1 cellular context compared by ENCODE assay signal in the genomic region with DNA sequence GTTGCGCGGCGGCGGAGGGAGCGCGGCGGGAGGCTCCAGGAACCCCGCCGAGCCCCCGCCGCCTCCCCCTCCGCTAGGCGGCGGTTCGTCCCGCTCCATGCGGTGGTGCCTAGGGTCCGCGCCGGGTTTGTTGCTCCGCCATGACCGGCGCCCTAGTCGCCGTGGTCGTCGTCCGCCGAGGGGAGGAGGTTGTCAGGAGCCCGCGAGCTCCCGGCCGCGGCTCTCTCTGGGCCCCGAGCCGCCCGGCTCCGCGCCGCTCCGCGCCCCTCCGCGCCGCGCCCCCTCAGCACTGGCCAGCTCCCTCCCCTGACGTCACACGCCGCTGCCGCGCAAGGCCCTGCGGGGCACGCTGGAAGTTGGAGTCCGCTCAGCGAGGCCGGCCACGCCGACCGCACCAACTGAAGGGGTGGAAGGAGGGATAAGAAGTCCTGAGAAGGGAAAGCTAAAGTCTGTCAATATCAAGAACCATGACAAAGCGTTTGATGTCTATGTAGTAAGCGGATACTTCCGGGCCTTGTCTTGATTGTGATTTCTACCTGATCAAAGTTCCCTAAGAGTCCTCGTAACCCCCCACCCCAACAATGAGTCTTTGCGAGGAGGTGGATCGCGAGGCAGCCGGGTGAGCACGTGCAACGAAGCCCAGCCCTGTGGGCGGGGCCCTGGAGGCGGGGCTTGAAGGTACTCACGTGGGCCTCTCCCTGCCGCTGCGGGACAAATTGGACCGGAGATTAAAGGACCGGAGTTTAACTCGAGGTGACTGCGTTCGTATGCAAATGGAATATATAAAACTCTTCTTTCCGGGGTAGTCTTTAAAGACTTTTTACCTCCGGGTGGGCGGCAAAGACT.
TF ChIP-seq lines count a peak whose summit lies in the region.

TSS of gene NR6A1 (minus strand) at position 291 of the 846 bp plus-strand sequence.

TF ChIP-seq in WTC11, 78 proteins besides CTCF, POLR2A, EP300 and RAD21 (continued from another document and continues in another):
- TF ChIP-seq, protein P1, sequence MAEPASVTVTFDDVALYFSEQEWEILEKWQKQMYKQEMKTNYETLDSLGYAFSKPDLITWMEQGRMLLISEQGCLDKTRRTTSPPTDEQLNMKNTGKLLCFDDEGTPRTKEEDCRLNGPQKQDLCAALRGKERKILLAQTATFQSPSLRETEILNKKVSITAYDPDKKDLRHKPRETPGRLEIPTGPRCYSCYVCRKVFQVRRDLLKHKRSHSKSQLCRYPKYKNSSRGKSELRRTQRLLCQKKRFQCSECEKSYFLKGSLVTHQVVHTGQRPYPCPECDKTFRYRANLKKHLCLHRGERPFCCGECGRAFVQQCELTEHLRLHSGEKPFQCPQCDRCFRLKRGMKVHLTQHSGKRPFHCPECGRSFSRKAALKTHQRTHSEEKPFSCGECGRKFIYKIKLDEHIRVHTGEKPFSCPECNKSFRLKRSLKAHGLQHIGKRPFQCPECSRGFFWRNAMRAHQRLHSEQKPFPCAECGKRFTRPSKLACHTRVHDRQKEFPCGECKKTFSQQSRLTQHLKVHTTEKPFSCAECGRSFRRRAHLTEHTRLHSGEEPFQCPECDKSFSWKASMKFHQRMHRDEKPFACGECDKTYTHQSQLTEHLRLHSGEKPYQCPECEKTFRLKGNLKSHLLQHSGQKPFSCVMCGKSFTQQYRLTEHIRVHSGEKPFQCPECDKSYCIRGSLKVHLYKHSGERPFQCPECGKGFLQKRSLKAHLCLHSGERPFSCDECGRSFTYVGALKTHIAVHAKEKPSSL (CRISPR knock-in tag; conservative IDR thresholded peaks at IDR 0.05), result no peak
- no peak for TF ChIP-seq JUN (CRISPR knock-in tag; IDR thresholded peaks at IDR 0.05)
- no peak for TF ChIP-seq NR3C1 (CRISPR knock-in tag; conservative IDR thresholded peaks at IDR 0.05; ENCODE audit: low read depth)
- TF ChIP-seq ZNF263 (CRISPR knock-in tag; IDR thresholded peaks at IDR 0.05; ENCODE audit: low read depth), result no peak
- TF ChIP-seq NFYB (CRISPR knock-in tag; conservative IDR thresholded peaks at IDR 0.05; ENCODE audit: low read depth), result no peak
- TF ChIP-seq ATF1 (CRISPR knock-in tag; IDR thresholded peaks at IDR 0.05), result no peak
- no peak for TF ChIP-seq MYBL2 (CRISPR knock-in tag; IDR thresholded peaks at IDR 0.05)
- no peak; the same call in 1 of the 2 replicates for TF ChIP-seq ZNF232 (CRISPR knock-in tag; IDR thresholded peaks at IDR 0.05)
- TF ChIP-seq, protein P2, sequence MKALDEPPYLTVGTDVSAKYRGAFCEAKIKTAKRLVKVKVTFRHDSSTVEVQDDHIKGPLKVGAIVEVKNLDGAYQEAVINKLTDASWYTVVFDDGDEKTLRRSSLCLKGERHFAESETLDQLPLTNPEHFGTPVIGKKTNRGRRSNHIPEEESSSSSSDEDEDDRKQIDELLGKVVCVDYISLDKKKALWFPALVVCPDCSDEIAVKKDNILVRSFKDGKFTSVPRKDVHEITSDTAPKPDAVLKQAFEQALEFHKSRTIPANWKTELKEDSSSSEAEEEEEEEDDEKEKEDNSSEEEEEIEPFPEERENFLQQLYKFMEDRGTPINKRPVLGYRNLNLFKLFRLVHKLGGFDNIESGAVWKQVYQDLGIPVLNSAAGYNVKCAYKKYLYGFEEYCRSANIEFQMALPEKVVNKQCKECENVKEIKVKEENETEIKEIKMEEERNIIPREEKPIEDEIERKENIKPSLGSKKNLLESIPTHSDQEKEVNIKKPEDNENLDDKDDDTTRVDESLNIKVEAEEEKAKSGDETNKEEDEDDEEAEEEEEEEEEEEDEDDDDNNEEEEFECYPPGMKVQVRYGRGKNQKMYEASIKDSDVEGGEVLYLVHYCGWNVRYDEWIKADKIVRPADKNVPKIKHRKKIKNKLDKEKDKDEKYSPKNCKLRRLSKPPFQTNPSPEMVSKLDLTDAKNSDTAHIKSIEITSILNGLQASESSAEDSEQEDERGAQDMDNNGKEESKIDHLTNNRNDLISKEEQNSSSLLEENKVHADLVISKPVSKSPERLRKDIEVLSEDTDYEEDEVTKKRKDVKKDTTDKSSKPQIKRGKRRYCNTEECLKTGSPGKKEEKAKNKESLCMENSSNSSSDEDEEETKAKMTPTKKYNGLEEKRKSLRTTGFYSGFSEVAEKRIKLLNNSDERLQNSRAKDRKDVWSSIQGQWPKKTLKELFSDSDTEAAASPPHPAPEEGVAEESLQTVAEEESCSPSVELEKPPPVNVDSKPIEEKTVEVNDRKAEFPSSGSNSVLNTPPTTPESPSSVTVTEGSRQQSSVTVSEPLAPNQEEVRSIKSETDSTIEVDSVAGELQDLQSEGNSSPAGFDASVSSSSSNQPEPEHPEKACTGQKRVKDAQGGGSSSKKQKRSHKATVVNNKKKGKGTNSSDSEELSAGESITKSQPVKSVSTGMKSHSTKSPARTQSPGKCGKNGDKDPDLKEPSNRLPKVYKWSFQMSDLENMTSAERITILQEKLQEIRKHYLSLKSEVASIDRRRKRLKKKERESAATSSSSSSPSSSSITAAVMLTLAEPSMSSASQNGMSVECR (CRISPR knock-in tag; IDR thresholded peaks at IDR 0.05; ENCODE audit: borderline replicate concordance), result peak; percentile 53; the same call in 1 of the 2 replicates
- peak; percentile 76 for TF ChIP-seq SP1 (CRISPR knock-in tag; conservative IDR thresholded peaks at IDR 0.05)
- TF ChIP-seq, protein P3, sequence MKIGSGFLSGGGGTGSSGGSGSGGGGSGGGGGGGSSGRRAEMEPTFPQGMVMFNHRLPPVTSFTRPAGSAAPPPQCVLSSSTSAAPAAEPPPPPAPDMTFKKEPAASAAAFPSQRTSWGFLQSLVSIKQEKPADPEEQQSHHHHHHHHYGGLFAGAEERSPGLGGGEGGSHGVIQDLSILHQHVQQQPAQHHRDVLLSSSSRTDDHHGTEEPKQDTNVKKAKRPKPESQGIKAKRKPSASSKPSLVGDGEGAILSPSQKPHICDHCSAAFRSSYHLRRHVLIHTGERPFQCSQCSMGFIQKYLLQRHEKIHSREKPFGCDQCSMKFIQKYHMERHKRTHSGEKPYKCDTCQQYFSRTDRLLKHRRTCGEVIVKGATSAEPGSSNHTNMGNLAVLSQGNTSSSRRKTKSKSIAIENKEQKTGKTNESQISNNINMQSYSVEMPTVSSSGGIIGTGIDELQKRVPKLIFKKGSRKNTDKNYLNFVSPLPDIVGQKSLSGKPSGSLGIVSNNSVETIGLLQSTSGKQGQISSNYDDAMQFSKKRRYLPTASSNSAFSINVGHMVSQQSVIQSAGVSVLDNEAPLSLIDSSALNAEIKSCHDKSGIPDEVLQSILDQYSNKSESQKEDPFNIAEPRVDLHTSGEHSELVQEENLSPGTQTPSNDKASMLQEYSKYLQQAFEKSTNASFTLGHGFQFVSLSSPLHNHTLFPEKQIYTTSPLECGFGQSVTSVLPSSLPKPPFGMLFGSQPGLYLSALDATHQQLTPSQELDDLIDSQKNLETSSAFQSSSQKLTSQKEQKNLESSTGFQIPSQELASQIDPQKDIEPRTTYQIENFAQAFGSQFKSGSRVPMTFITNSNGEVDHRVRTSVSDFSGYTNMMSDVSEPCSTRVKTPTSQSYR (CRISPR knock-in tag; IDR thresholded peaks at IDR 0.05), result no peak
- TF ChIP-seq CREB1 (CRISPR knock-in tag; IDR thresholded peaks at IDR 0.05), result no peak
- TF ChIP-seq AR (CRISPR knock-in tag; IDR thresholded peaks at IDR 0.05), result no peak
- TF ChIP-seq FOXP4 (CRISPR knock-in tag; IDR thresholded peaks at IDR 0.05), result no peak
- TF ChIP-seq NR2C2 (CRISPR knock-in tag; IDR thresholded peaks at IDR 0.05), result no peak
- no peak for TF ChIP-seq MXD4 (CRISPR knock-in tag; IDR thresholded peaks at IDR 0.05; ENCODE audit: borderline replicate concordance)
- TF ChIP-seq ZNF532 (CRISPR knock-in tag; IDR thresholded peaks at IDR 0.05; ENCODE audit: borderline replicate concordance), result no peak
- TF ChIP-seq ATF2 (CRISPR knock-in tag; IDR thresholded peaks at IDR 0.05; ENCODE audit: borderline replicate concordance, low read depth), result no peak
- TF ChIP-seq NFE2L1 (CRISPR knock-in tag; IDR thresholded peaks at IDR 0.05), result no peak
- no peak for TF ChIP-seq KAT7 (CRISPR knock-in tag; IDR thresholded peaks at IDR 0.05; ENCODE audit: borderline replicate concordance)
- TF ChIP-seq, protein P4, sequence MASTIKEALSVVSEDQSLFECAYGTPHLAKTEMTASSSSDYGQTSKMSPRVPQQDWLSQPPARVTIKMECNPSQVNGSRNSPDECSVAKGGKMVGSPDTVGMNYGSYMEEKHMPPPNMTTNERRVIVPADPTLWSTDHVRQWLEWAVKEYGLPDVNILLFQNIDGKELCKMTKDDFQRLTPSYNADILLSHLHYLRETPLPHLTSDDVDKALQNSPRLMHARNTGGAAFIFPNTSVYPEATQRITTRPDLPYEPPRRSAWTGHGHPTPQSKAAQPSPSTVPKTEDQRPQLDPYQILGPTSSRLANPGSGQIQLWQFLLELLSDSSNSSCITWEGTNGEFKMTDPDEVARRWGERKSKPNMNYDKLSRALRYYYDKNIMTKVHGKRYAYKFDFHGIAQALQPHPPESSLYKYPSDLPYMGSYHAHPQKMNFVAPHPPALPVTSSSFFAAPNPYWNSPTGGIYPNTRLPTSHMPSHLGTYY (CRISPR knock-in tag; IDR thresholded peaks at IDR 0.05), result no peak
- TF ChIP-seq, protein P5, sequence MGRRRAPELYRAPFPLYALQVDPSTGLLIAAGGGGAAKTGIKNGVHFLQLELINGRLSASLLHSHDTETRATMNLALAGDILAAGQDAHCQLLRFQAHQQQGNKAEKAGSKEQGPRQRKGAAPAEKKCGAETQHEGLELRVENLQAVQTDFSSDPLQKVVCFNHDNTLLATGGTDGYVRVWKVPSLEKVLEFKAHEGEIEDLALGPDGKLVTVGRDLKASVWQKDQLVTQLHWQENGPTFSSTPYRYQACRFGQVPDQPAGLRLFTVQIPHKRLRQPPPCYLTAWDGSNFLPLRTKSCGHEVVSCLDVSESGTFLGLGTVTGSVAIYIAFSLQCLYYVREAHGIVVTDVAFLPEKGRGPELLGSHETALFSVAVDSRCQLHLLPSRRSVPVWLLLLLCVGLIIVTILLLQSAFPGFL (CRISPR knock-in tag; IDR thresholded peaks at IDR 0.05; ENCODE audit: borderline replicate concordance), result no peak
- no peak for TF ChIP-seq ZNF121 (CRISPR knock-in tag; IDR thresholded peaks at IDR 0.05)
- TF ChIP-seq ZNF423 (CRISPR knock-in tag; IDR thresholded peaks at IDR 0.05), result peak; percentile 83
- peak; percentile 76; the same call in 1 of the 2 replicates for TF ChIP-seq FOXK1 (CRISPR knock-in tag; IDR thresholded peaks at IDR 0.05)
